1 cellular context compared by ENCODE assay signal in the genomic region with DNA sequence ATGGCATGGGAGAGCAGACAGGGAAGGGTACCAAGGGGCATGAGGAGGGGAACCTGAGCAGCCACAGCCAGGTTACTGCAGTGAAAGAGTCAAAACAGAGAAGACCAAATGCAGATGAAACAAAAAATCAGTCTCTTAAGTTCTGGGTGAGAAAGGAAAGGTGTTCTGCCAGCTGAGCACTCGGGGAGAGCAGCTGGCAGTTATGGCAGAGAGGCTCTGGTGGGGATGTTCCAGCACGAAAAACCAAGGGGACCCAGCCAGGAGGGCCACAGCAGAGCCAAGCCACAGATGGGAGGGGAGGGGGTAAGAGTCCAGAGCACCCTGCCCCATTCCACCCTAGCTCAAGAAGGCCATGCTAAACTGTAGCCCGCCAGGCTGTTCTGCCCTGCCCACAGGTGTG.
TF ChIP-seq lines count a peak whose summit lies in the region.

No MANE protein-coding gene starts in this region.

TF ChIP-seq in GM12878, 131 proteins besides CTCF, POLR2A, EP300 and RAD21 (continued from another document):
- TF ChIP-seq, protein P1, sequence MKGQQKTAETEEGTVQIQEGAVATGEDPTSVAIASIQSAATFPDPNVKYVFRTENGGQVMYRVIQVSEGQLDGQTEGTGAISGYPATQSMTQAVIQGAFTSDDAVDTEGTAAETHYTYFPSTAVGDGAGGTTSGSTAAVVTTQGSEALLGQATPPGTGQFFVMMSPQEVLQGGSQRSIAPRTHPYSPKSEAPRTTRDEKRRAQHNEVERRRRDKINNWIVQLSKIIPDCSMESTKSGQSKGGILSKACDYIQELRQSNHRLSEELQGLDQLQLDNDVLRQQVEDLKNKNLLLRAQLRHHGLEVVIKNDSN (IDR thresholded peaks at IDR 0.05; ENCODE audit: borderline replicate concordance, extremely low read length, insufficient read depth, low read depth, low read length): no peak
- TF ChIP-seq NRF1 (conservative IDR thresholded peaks at IDR 0.05; ENCODE audit: low read depth, low read length) (no peak), HDAC6 (IDR thresholded peaks at IDR 0.05; ENCODE audit: unreplicated experiment) (no peak), JUNB (IDR thresholded peaks at IDR 0.05) (no peak), CREM (IDR thresholded peaks at IDR 0.05; ENCODE audit: low read depth) (no peak), IRF4 (IDR thresholded peaks at IDR 0.05; ENCODE audit: low read depth, low read length) (no peak), CBFB (IDR thresholded peaks at IDR 0.05; ENCODE audit: low read depth) (no peak), RB1 (IDR thresholded peaks at IDR 0.05; ENCODE audit: borderline replicate concordance) (no peak), MYB (IDR thresholded peaks at IDR 0.05; ENCODE audit: borderline replicate concordance, low read depth, low read length) (no peak), HDGF (IDR thresholded peaks at IDR 0.05) (no peak), MEF2A (IDR thresholded peaks at IDR 0.05; ENCODE audit: insufficient read depth, low read depth, low read length) (no peak), SUZ12 (IDR thresholded peaks at IDR 0.05; ENCODE audit: unreplicated experiment) (no peak), STAT3 (IDR thresholded peaks at IDR 0.05; ENCODE audit: low read depth, low read length) (no peak)
- TF ChIP-seq, protein P2, sequence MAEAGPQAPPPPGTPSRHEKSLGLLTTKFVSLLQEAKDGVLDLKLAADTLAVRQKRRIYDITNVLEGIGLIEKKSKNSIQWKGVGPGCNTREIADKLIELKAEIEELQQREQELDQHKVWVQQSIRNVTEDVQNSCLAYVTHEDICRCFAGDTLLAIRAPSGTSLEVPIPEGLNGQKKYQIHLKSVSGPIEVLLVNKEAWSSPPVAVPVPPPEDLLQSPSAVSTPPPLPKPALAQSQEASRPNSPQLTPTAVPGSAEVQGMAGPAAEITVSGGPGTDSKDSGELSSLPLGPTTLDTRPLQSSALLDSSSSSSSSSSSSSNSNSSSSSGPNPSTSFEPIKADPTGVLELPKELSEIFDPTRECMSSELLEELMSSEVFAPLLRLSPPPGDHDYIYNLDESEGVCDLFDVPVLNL (IDR thresholded peaks at IDR 0.05; ENCODE audit: low read depth, low read length): no peak
- TF ChIP-seq, protein P3, sequence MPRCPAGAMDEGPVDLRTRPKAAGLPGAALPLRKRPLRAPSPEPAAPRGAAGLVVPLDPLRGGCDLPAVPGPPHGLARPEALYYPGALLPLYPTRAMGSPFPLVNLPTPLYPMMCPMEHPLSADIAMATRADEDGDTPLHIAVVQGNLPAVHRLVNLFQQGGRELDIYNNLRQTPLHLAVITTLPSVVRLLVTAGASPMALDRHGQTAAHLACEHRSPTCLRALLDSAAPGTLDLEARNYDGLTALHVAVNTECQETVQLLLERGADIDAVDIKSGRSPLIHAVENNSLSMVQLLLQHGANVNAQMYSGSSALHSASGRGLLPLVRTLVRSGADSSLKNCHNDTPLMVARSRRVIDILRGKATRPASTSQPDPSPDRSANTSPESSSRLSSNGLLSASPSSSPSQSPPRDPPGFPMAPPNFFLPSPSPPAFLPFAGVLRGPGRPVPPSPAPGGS (IDR thresholded peaks at IDR 0.05; ENCODE audit: borderline replicate concordance, insufficient read depth, low read depth, low read length, poor library complexity, severe bottlenecking): no peak
- TF ChIP-seq, protein P4, sequence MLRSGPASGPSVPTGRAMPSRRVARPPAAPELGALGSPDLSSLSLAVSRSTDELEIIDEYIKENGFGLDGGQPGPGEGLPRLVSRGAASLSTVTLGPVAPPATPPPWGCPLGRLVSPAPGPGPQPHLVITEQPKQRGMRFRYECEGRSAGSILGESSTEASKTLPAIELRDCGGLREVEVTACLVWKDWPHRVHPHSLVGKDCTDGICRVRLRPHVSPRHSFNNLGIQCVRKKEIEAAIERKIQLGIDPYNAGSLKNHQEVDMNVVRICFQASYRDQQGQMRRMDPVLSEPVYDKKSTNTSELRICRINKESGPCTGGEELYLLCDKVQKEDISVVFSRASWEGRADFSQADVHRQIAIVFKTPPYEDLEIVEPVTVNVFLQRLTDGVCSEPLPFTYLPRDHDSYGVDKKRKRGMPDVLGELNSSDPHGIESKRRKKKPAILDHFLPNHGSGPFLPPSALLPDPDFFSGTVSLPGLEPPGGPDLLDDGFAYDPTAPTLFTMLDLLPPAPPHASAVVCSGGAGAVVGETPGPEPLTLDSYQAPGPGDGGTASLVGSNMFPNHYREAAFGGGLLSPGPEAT (IDR thresholded peaks at IDR 0.05; ENCODE audit: low read depth): no peak
- TF ChIP-seq, protein P5, sequence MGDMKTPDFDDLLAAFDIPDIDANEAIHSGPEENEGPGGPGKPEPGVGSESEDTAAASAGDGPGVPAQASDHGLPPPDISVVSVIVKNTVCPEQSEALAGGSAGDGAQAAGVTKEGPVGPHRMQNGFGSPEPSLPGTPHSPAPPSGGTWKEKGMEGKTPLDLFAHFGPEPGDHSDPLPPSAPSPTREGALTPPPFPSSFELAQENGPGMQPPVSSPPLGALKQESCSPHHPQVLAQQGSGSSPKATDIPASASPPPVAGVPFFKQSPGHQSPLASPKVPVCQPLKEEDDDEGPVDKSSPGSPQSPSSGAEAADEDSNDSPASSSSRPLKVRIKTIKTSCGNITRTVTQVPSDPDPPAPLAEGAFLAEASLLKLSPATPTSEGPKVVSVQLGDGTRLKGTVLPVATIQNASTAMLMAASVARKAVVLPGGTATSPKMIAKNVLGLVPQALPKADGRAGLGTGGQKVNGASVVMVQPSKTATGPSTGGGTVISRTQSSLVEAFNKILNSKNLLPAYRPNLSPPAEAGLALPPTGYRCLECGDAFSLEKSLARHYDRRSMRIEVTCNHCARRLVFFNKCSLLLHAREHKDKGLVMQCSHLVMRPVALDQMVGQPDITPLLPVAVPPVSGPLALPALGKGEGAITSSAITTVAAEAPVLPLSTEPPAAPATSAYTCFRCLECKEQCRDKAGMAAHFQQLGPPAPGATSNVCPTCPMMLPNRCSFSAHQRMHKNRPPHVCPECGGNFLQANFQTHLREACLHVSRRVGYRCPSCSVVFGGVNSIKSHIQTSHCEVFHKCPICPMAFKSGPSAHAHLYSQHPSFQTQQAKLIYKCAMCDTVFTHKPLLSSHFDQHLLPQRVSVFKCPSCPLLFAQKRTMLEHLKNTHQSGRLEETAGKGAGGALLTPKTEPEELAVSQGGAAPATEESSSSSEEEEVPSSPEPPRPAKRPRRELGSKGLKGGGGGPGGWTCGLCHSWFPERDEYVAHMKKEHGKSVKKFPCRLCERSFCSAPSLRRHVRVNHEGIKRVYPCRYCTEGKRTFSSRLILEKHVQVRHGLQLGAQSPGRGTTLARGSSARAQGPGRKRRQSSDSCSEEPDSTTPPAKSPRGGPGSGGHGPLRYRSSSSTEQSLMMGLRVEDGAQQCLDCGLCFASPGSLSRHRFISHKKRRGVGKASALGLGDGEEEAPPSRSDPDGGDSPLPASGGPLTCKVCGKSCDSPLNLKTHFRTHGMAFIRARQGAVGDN (IDR thresholded peaks at IDR 0.05): no peak
- TF ChIP-seq, protein P6, sequence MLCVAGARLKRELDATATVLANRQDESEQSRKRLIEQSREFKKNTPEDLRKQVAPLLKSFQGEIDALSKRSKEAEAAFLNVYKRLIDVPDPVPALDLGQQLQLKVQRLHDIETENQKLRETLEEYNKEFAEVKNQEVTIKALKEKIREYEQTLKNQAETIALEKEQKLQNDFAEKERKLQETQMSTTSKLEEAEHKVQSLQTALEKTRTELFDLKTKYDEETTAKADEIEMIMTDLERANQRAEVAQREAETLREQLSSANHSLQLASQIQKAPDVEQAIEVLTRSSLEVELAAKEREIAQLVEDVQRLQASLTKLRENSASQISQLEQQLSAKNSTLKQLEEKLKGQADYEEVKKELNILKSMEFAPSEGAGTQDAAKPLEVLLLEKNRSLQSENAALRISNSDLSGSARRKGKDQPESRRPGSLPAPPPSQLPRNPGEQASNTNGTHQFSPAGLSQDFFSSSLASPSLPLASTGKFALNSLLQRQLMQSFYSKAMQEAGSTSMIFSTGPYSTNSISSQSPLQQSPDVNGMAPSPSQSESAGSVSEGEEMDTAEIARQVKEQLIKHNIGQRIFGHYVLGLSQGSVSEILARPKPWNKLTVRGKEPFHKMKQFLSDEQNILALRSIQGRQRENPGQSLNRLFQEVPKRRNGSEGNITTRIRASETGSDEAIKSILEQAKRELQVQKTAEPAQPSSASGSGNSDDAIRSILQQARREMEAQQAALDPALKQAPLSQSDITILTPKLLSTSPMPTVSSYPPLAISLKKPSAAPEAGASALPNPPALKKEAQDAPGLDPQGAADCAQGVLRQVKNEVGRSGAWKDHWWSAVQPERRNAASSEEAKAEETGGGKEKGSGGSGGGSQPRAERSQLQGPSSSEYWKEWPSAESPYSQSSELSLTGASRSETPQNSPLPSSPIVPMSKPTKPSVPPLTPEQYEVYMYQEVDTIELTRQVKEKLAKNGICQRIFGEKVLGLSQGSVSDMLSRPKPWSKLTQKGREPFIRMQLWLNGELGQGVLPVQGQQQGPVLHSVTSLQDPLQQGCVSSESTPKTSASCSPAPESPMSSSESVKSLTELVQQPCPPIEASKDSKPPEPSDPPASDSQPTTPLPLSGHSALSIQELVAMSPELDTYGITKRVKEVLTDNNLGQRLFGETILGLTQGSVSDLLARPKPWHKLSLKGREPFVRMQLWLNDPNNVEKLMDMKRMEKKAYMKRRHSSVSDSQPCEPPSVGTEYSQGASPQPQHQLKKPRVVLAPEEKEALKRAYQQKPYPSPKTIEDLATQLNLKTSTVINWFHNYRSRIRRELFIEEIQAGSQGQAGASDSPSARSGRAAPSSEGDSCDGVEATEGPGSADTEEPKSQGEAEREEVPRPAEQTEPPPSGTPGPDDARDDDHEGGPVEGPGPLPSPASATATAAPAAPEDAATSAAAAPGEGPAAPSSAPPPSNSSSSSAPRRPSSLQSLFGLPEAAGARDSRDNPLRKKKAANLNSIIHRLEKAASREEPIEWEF (IDR thresholded peaks at IDR 0.05; ENCODE audit: insufficient replicate concordance, low read depth, low read length): no peak
